In the genomic region with DNA sequence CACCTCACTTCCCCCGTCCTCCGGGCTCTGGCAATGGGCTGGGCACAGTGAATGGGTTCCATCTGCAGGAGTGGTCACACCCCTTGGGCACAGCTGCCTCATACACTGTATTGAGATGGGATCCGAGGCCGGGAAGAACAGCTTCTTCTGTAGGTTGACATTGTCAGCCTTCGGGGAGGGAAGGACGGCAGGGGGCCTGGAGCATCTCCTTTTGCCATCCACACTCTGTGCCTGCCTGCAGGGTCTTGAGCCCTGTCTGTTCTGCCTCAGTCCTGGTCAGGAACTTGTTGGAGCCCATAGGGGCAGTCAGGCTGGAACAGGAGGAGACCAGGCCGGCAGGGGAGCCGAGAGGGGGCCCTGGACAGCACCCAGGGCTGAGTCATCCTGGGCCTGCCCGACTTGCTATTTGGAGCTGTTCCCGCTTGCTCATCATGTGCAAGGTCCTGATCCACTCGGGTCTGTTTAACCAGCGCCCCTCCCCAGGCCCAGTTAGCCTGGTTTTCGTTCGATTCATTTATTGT, we compare ENCODE assay signal across 8 cellular contexts.
DNase-seq lines count a peak whose midpoint lies in the region; ATAC-seq and TF ChIP-seq lines count a peak whose summit lies in the region.

No MANE protein-coding gene starts in this region.

- H3K27me3 Mint-ChIP-seq in T-helper 17 cell = no peaks in the 10 kb centered on the region

- H3K4me1 ChIP-seq in gastroesophageal sphincter (peaks cover 18 to 100% (median 79%) of the 10 kb centered on the region in 3 donors), gastrocnemius medialis (peaks cover 64 to 83% of the 10 kb centered on the region in 2 donors)

- no peaks in the 10 kb centered on the region for H3K27me3 ChIP-seq in gastroesophageal sphincter
- no peaks in the 10 kb centered on the region for H3K27me3 ChIP-seq in gastrocnemius medialis

- WGBS in gastroesophageal sphincter (ENCODE audit: low coverage in 1 of 2), 2 donors = 0 to 20% methylated on average over 2 to 12 of the region's 14 CpGs

- H3K4me1 Mint-ChIP-seq in T-helper 17 cell = peaks cover 53% of the 10 kb centered on the region

- no peaks in the 10 kb centered on the region for H3K36me3 ChIP-seq in gastroesophageal sphincter
- no peaks in the 10 kb centered on the region for H3K36me3 ChIP-seq in gastrocnemius medialis

- in situ Hi-C loops in gastrocnemius medialis (cut with MboI; ENCODE audit: low sequenced_read_pairs in 4 of 4) = loop anchor here in 2 of 4 donors (5.0 to 10.0 kb wide), 3 partner anchors 65 to 103 kb away; no protein-coding TSS in a partner anchor

- no peak for TF ChIP-seq POLR2A in gastroesophageal sphincter (IDR thresholded peaks at IDR 0.05)
- no peak for TF ChIP-seq POLR2A in gastrocnemius medialis (IDR thresholded peaks at IDR 0.05)

- DNase-seq in EL (peak; percentile 88), T-helper 17 cell (no peak), gastrocnemius medialis (peak in 1 of 2 donors; percentile 59), HuH-7.5 (ENCODE audit: low spot score) (no peak)

- H3K36me3 Mint-ChIP-seq in T-helper 17 cell (ENCODE audit: low read depth) = no peaks in the 10 kb centered on the region

- H3K4me3 ChIP-seq in gastroesophageal sphincter (no peak overlapping the region), gastrocnemius medialis (no peak overlapping the region)

- intact Hi-C loops in gastrocnemius medialis (cut with DNase I; ENCODE audit: low total_unique reads) = no loop called here

- no peak for TF ChIP-seq EP300 in gastroesophageal sphincter (IDR thresholded peaks at IDR 0.05)

- H3K9me3 ChIP-seq in T-helper 17 cell (ENCODE audit: control insufficient read depth, low read length, poor library complexity, severe bottlenecking) (no peaks in the 10 kb centered on the region), gastroesophageal sphincter (no peaks in the 10 kb centered on the region), gastrocnemius medialis (no peaks in the 10 kb centered on the region)

- H3K4me3 Mint-ChIP-seq in T-helper 17 cell = no peak overlapping the region

- peak overlapping the region; percentile 91 to 99 (median 96) for H3K27ac ChIP-seq in gastroesophageal sphincter
- H3K27ac ChIP-seq in gastrocnemius medialis = peak overlapping the region; percentile 85 to 92 (median 86)

- H3K27ac Mint-ChIP-seq in T-helper 17 cell = peak overlapping the region; percentile 89

- peak in 1 of 4 experiments; percentile 23 for TF ChIP-seq CTCF in gastroesophageal sphincter (IDR thresholded peaks at IDR 0.05)
- TF ChIP-seq CTCF in gastrocnemius medialis (IDR thresholded peaks at IDR 0.05 in 4 of 5, conservative IDR thresholded peaks at IDR 0.05 in 1 of 5) = no peak

- no peak for ATAC-seq in T-helper 17 cell
- ATAC-seq in gastroesophageal sphincter = no peak
- ATAC-seq in gastrocnemius medialis = no peak
- no peak for ATAC-seq in GM19035 (IDR thresholded peaks at IDR 0.05; ENCODE audit: unreplicated experiment)
- no peak for ATAC-seq in HG03342 (IDR thresholded peaks at IDR 0.05; ENCODE audit: unreplicated experiment)
- ATAC-seq in HG03354 (IDR thresholded peaks at IDR 0.05; ENCODE audit: poor library complexity, severe bottlenecking, unreplicated experiment) = no peak
